Comparison of ENCODE assay signal across 8 cellular contexts in the genomic region with DNA sequence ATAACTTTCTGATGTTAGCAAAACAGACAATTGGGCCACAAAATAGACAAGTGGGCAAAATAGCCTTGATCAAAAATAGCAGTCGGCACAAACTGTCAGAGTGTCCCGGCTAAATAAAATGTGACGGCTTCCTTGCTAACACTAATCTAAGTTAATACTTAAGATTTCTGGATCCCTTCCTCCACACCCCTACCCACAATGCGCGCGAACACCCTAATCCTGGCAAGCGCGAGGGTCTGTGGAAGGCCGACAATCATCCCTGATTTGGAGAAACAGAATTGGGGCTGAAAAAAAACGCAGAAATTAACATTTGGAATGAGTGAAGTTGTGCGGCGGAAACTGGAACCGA. TPM values are rescaled to one million over a fixed set of nuclear protein-coding genes. Genes with fewer than 3 reads are reported as not detected.
DNase-seq lines count a peak whose midpoint lies in the region; ATAC-seq, FAIRE-seq and TF ChIP-seq lines count a peak whose summit lies in the region.

No MANE protein-coding gene starts in this region.

- H3K9me2 ChIP-seq in MM.1S (replicated peaks; ENCODE audit: insufficient read depth, low read length), result no peaks in the 10 kb centered on the region

- H3K23me2 ChIP-seq in H1 (ENCODE audit: low read depth, low read length), result peaks cover 4% of the 10 kb centered on the region; the same call in 1 of the 2 replicates

- peak; percentile 1; the same call in 1 of the 3 replicates for ATAC-seq in DND-41 (ENCODE audit: insufficient read depth, low read depth)

- no peak overlapping the region for H2BK15ac ChIP-seq in H1 (ENCODE audit: low read length)

- TF ChIP-seq CTCF in DND-41 (IDR thresholded peaks at IDR 0.05; ENCODE audit: borderline replicate concordance, extremely low read depth, low read length, poor library complexity, severe bottlenecking) (no peak), MM.1S (IDR thresholded peaks at IDR 0.05; ENCODE audit: low read length) (no peak), H1 (IDR thresholded peaks at IDR 0.05; ENCODE audit: control extremely low read depth in 1 of 3, insufficient read depth in 1 of 3, low read depth in 1 of 3, low read length in 3 of 3) (no peak), neutrophil (IDR thresholded peaks at IDR 0.05) (no peak)

- no peak for TF ChIP-seq EP300 in H1 (IDR thresholded peaks at IDR 0.05; ENCODE audit: borderline replicate concordance in 1 of 2, low read depth in 2 of 2, low read length in 2 of 2)

- CTCF ChIA-PET in H1 (lab: Charles Lee; ENCODE audit: partially characterized antibody), result interaction anchor here (0.9 kb wide), 1 partner anchor 852 kb away, joined by 4 read pairs; no protein-coding TSS in a partner anchor

- no peak overlapping the region for H3K23ac ChIP-seq in H1 (ENCODE audit: insufficient read length)

- H2BK20ac ChIP-seq in H1 (ENCODE audit: low read length), result no peak overlapping the region

- no peak overlapping the region for H4K91ac ChIP-seq in H1 (replicated peaks; ENCODE audit: insufficient read length, low read length)

- H3K27ac ChIP-seq in DND-41 (ENCODE audit: low read length) (peak overlapping the region; percentile 74), MM.1S (ENCODE audit: low read length) (peak overlapping the region; percentile 75; the same call in 1 of the 2 replicates), H1 (ENCODE audit: low read depth, low read length) (no peak overlapping the region), neutrophil (no peak overlapping the region)

- no peak overlapping the region for H3K56ac ChIP-seq in H1 (replicated peaks; ENCODE audit: insufficient read length, low read depth, low read length)

- peak overlapping the region; percentile 76 for H3K9ac ChIP-seq in DND-41 (ENCODE audit: low read depth, low read length)
- peak overlapping the region; percentile 83 for H3K9ac ChIP-seq in MM.1S (ENCODE audit: low read length)
- peak overlapping the region; percentile 48 to 56 (median 52); a peak in 4 of 7 replicates for H3K9ac ChIP-seq in H1 (replicated peaks in 1 of 4; ENCODE audit: extremely low read depth in 1 of 4, low read depth in 3 of 4, low read length in 3 of 4)

- 20% methylated on average over 13 of the region's 13 CpGs; no CpG with 5 or more reads in 1 of the 2 experiments for WGBS in H1 (ENCODE audit: extremely low coverage in 1 of 2, insufficient coverage in 1 of 2, insufficient read length in 1 of 2, insufficient replicate concordance in 2 of 2, low coverage in 1 of 2, low lambda C conversion rate in 2 of 2, missing lambda C conversion rate in 1 of 2), 2 experiments

- no peak overlapping the region for H4K8ac ChIP-seq in H1 (ENCODE audit: extremely low read depth, insufficient read depth, low read length)

- H2AFZ ChIP-seq in DND-41 (ENCODE audit: low read depth, low read length) (peak overlapping the region; percentile 98), MM.1S (ENCODE audit: low read length) (peak overlapping the region; percentile 82), H1 (ENCODE audit: low read length) (peak overlapping the region; percentile 72; the same call in 1 of the 2 replicates)

- POLR2A ChIA-PET in H1 (lab: Charles Lee; ENCODE audit: partially characterized antibody), result interaction anchor here (0.9 kb wide), 1 partner anchor 14 kb away, joined by 4 read pairs; no protein-coding TSS in a partner anchor

- no peak overlapping the region for H2BK120ac ChIP-seq in H1 (replicated peaks; ENCODE audit: low read depth, low read length)

- peak overlapping the region; percentile 88 to 94 for H3K4me3 ChIP-seq in DND-41 (ENCODE audit: low read depth in 1 of 2, low read length in 2 of 2)
- H3K4me3 ChIP-seq in MM.1S (ENCODE audit: low read length), result peak overlapping the region; percentile 91
- peak overlapping the region; percentile 78 to 88 (median 84) for H3K4me3 ChIP-seq in H1 (ENCODE audit: extremely low read depth in 1 of 4, insufficient read depth in 2 of 4, low read depth in 3 of 4, low read length in 4 of 4)
- peak overlapping the region; percentile 63 to 83 for H3K4me3 ChIP-seq in neutrophil (ENCODE audit: low read depth in 1 of 2, low read length in 1 of 2)

- no peak overlapping the region for H3K18ac ChIP-seq in H1 (ENCODE audit: extremely low read depth, low read length)

- TF ChIP-seq RAD21 in H1 (IDR thresholded peaks at IDR 0.05 in 1 of 2, conservative IDR thresholded peaks at IDR 0.05 in 1 of 2; ENCODE audit: low read depth in 2 of 2, low read length in 2 of 2), result no peak

- H4K20me1 ChIP-seq in DND-41 (ENCODE audit: insufficient read depth, low read length), result no peaks in the 10 kb centered on the region
- H4K20me1 ChIP-seq in MM.1S (ENCODE audit: insufficient read depth, low read length), result no peaks in the 10 kb centered on the region
- no peaks in the 10 kb centered on the region for H4K20me1 ChIP-seq in H1 (replicated peaks in 1 of 2; ENCODE audit: control insufficient read depth in 1 of 2, insufficient read depth in 2 of 2, low read length in 2 of 2)

- H3K4me1 ChIP-seq in DND-41 (ENCODE audit: insufficient read depth, low read length) (peaks cover 53% of the 10 kb centered on the region), MM.1S (ENCODE audit: low read length) (peaks cover 7% of the 10 kb centered on the region; the same call in 1 of the 2 replicates), H1 (replicated peaks in 1 of 4; ENCODE audit: control insufficient read depth in 3 of 4, insufficient read depth in 4 of 4, low read length in 3 of 4) (peaks cover 0 to 18% (median 8%) of the 10 kb centered on the region in 4 experiments; a peak in 5 of 7 replicates), neutrophil (ENCODE audit: control insufficient read depth in 1 of 2, insufficient read depth in 1 of 2, low read depth in 1 of 2, low read length in 1 of 2) (peaks cover 12 to 17% of the 10 kb centered on the region in 2 experiments)

- no peak overlapping the region for H2BK5ac ChIP-seq in H1 (ENCODE audit: low read depth, low read length)

- FAIRE-seq in H1 (lab: Jason Lieb, UNC), result no peak

- H3F3A ChIP-seq in MM.1S (ENCODE audit: insufficient read depth, low read length), result peaks cover 7% of the 10 kb centered on the region; the same call in 1 of the 2 replicates

- H3K4ac ChIP-seq in H1 (replicated peaks; ENCODE audit: insufficient read length, low read depth, low read length), result no peak overlapping the region

- H3K27me3 ChIP-seq in DND-41 (ENCODE audit: insufficient read depth, low read length, poor library complexity) (no peaks in the 10 kb centered on the region), MM.1S (replicated peaks; ENCODE audit: insufficient read depth, low read length) (no peaks in the 10 kb centered on the region), H1 (replicated peaks in 1 of 4; ENCODE audit: control insufficient read depth in 3 of 4, extremely low read depth in 1 of 4, insufficient read depth in 3 of 4, low read length in 3 of 4) (no peaks in the 10 kb centered on the region), neutrophil (no peaks in the 10 kb centered on the region)

- H3K14ac ChIP-seq in H1 (ENCODE audit: insufficient read length), result no peak overlapping the region

- no peak overlapping the region for H2BK12ac ChIP-seq in H1 (ENCODE audit: low read depth, low read length)

- H3K4me2 ChIP-seq in DND-41 (ENCODE audit: insufficient read depth, low read length) (peak overlapping the region; percentile 94), MM.1S (ENCODE audit: low read depth, low read length) (peak overlapping the region; percentile 61), H1 (ENCODE audit: insufficient read depth in 1 of 2, low read depth in 2 of 2, low read length in 2 of 2) (peak overlapping the region; percentile 68 to 85)

- no peak overlapping the region for H4K5ac ChIP-seq in H1 (ENCODE audit: insufficient read length, low read depth, low read length)

- peaks cover 12% of the 10 kb centered on the region; the same call in 1 of the 2 replicates for H3K36me3 ChIP-seq in DND-41 (ENCODE audit: insufficient read depth, low read length)
- no peaks in the 10 kb centered on the region for H3K36me3 ChIP-seq in MM.1S (replicated peaks; ENCODE audit: insufficient read depth, low read length)
- H3K36me3 ChIP-seq in H1 (ENCODE audit: control insufficient read depth in 2 of 4, insufficient read depth in 4 of 4, low read length in 3 of 4), result no peaks in the 10 kb centered on the region; a peak in 1 of 8 replicates
- no peaks in the 10 kb centered on the region for H3K36me3 ChIP-seq in neutrophil

- no peaks in the 10 kb centered on the region for H3K79me1 ChIP-seq in H1 (ENCODE audit: low read depth, low read length)

- H3K9me3 ChIP-seq in DND-41 (ENCODE audit: insufficient read depth, low read length, severe bottlenecking) (no peaks in the 10 kb centered on the region), MM.1S (replicated peaks; ENCODE audit: insufficient read depth, low read length) (no peaks in the 10 kb centered on the region), H1 (ENCODE audit: insufficient read depth in 2 of 2, low read depth in 1 of 2, low read length in 1 of 2) (no peaks in the 10 kb centered on the region), neutrophil (no peaks in the 10 kb centered on the region)

- H2AK5ac ChIP-seq in H1 (ENCODE audit: low read depth, low read length), result no peak overlapping the region

- DNase-seq in DND-41, result no peak
- DNase-seq in MM.1S, result no peak
- DNase-seq in H1 (ENCODE audit: low read depth in 1 of 2, low spot score in 2 of 2), result no peak
- no peak for DNase-seq in inferior parietal cortex (ENCODE audit: extremely low spot score)
- DNase-seq in amygdala (lab: John Stamatoyannopoulos, UW), result no peak
- no peak for DNase-seq in NCI-H146 treated with DMSO at 0.1 percent for 48 hours (lab: John Stamatoyannopoulos, UW; ENCODE audit: unreplicated experiment)
- DNase-seq in activated CD4-positive, alpha-beta T cell treated with anti-CD3 and anti-CD28 coated beads, Interleukin-2, amount 50 U/mL, for 1 hour, result no peak

- no peak for TF ChIP-seq POLR2A in H1 (IDR thresholded peaks at IDR 0.05; ENCODE audit: control extremely low read depth in 1 of 2, low read depth in 2 of 2, low read length in 2 of 2)

- peaks cover 50% of the 10 kb centered on the region for H3K79me2 ChIP-seq in DND-41 (ENCODE audit: insufficient read depth, low read length)
- peaks cover 39% of the 10 kb centered on the region for H3K79me2 ChIP-seq in MM.1S (ENCODE audit: low read length)
- peaks cover 0 to 38% of the 10 kb centered on the region in 2 experiments; a peak in 2 of 4 replicates for H3K79me2 ChIP-seq in H1 (ENCODE audit: control insufficient read depth in 1 of 2, insufficient read depth in 2 of 2, low read length in 2 of 2)

RNA-seq across cellular contexts. Expression of gene CEP290, which starts 0.5 kb away (rescaled TPM):
- total RNA-seq in H1 (2021; fragmentation: NEBNext Ultra II Directional; extraction: Animal tissue kit (Norgen Biotek cat#: 25700)), result 5.9 and 6.3 TPM in 2 replicates
- polyA plus RNA-seq in H1 (2011; rRNA removed), result 2.1 and 3.5 TPM in 2 replicates
- polyA plus RNA-seq in H1 (2011; cell fraction: cytosol; rRNA removed), result 3.1 TPM
- 7.8 TPM for polyA plus RNA-seq in H1 (2011; cell fraction: nucleus; rRNA removed)
- polyA plus RNA-seq in H1 (2012, experiment 1 of 2), result 3.1 to 6.0 TPM (median 4.0 TPM) in 4 replicates
- polyA plus RNA-seq in H1 (2012, experiment 2 of 2), result 0.13 TPM
- 5.9 TPM for polyA plus RNA-seq in H1 (2013, experiment 1 of 2)
- 5.4 TPM for polyA plus RNA-seq in H1 (2013, experiment 2 of 2)
- polyA minus RNA-seq in H1 (2011; rRNA and poly(A)+ RNA removed), result 1.3 and 2.7 TPM in 2 replicates
- polyA minus RNA-seq in H1 (2011; cell fraction: cytosol; rRNA and poly(A)+ RNA removed), result 2.1 TPM
- 17.8 TPM for polyA minus RNA-seq in H1 (2011; cell fraction: nucleus; rRNA and poly(A)+ RNA removed)

RNA-seq across cellular contexts. Expression of gene TMTC3, which starts 0.7 kb away (rescaled TPM):
- total RNA-seq in H1 (2021; fragmentation: NEBNext Ultra II Directional; extraction: Animal tissue kit (Norgen Biotek cat#: 25700)), result 44.6 and 45.1 TPM in 2 replicates
- 4.8 and 7.0 TPM in 2 replicates for polyA plus RNA-seq in H1 (2011; rRNA removed)
- polyA plus RNA-seq in H1 (2011; cell fraction: cytosol; rRNA removed), result 6.6 TPM
- polyA plus RNA-seq in H1 (2011; cell fraction: nucleus; rRNA removed), result 4.7 TPM
- polyA plus RNA-seq in H1 (2012, experiment 1 of 2), result 6.2 to 12.4 TPM (median 8.1 TPM) in 4 replicates
- polyA plus RNA-seq in H1 (2012, experiment 2 of 2), result 1.1 TPM
- 31.7 TPM for polyA plus RNA-seq in H1 (2013, experiment 1 of 2)
- polyA plus RNA-seq in H1 (2013, experiment 2 of 2), result 35.3 TPM
- 59.2 and 98.0 TPM in 2 replicates for polyA minus RNA-seq in H1 (2011; rRNA and poly(A)+ RNA removed)
- polyA minus RNA-seq in H1 (2011; cell fraction: cytosol; rRNA and poly(A)+ RNA removed), result 28.5 TPM
- 56.3 TPM for polyA minus RNA-seq in H1 (2011; cell fraction: nucleus; rRNA and poly(A)+ RNA removed)

Comparison
In these comparisons a context has a peak if more than half of its experiments do, and no peak if none do; other contexts are left out.
1. H3K27ac ChIP-seq: peak in DND-41 (single experiment) and MM.1S (single experiment); none in H1 (single experiment) and neutrophil (single experiment).
2. Peak in every context shown above with its lines, with median percentiles within 50 percentile points of each other: H2AFZ ChIP-seq, H3K4me2 ChIP-seq, H3K4me3 ChIP-seq and H3K9ac ChIP-seq.